Comparison of ENCODE assay signal across 2 cellular contexts in genomic region chr1:2303016-2303775, GRCh38.
TF ChIP-seq lines count a peak whose summit lies in the region.

No MANE protein-coding gene starts in this region.

TF ChIP-seq in GM23338, 12 proteins besides CTCF, POLR2A, EP300 and RAD21:
- TF ChIP-seq ZNF331 (CRISPR knock-in tag; IDR thresholded peaks at IDR 0.05; ENCODE audit: low read depth), result no peak

TF ChIP-seq in K562, 482 proteins besides CTCF, POLR2A, EP300 and RAD21:
- TF ChIP-seq ZNF217 (CRISPR knock-in tag; IDR thresholded peaks at IDR 0.05) (no peak), MAFK (IDR thresholded peaks at IDR 0.05; ENCODE audit: low read length) (no peak), POLR2G (IDR thresholded peaks at IDR 0.05; ENCODE audit: low read depth, low read length) (0 out of 2 replicates have a peak, but pooled peaks have one; percentile 35), ETS1 (conservative IDR thresholded peaks at IDR 0.05; ENCODE audit: control insufficient read depth, low read depth, low read length) (no peak), JUNB (CRISPR knock-in tag; conservative IDR thresholded peaks at IDR 0.05) (no peak), HSF4 (CRISPR knock-in tag; IDR thresholded peaks at IDR 0.05; ENCODE audit: borderline replicate concordance) (no peak), GATAD2B (IDR thresholded peaks at IDR 0.05; ENCODE audit: borderline replicate concordance) (no peak)
